ENCODE assay signal across 19 cellular contexts in the genomic region with DNA sequence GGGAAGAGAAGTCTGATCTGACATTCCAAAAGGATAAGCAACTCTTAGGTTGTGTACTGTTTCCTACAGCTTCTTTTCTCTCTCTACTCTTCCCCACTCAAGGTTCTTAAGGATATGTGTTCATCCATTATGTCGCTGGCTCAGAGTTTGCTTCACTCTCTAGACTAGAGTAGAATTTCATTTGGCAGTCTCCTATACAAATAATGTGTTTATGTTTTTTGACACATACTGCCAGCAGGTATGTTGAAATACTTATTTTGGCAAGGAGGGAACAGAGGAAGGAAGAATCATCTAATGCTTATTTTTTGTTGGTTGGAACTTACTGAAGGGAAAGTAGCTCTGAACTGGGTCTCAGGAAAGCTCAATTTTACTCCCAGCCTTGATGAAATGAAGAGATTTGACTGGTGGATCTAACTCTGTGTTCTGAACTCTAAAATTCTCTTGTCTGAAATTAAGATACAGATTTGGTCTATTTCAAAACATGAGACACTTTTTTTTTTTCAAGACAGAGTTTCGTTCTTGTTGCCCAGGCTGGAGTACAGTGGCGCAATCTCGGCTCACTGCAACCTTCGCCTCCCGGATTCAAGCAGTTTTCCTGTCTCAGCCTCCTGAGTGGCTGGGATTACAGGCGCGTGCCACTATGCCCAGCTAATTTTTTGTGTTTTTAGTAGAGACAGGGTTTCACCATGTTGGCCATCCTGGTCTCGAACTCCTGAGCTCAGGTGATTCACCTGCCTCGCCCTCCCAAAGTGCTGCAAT. TPM values are rescaled to one million over a fixed set of nuclear protein-coding genes. Genes with fewer than 3 reads are reported as not detected.
DNase-seq lines count a peak whose midpoint lies in the region; ATAC-seq and TF ChIP-seq lines count a peak whose summit lies in the region.
"Had no signal": no experiment of that assay in that cellular context is flagged by ENCODE, and none has a peak within 500 bp of the region (broad histone marks: within the 10 kb centered on the region; RNA-seq: fewer than 3 reads in every experiment).

No MANE protein-coding gene starts in this region.

- H3K4me1 ChIP-seq in RWPE2 (ENCODE audit: insufficient read depth, poor library complexity, severe bottlenecking) = no peaks in the 10 kb centered on the region

- peak; percentile 65 for DNase-seq in AG10803 (ENCODE audit: low read depth)
- no peak for DNase-seq in RWPE2 (ENCODE audit: low spot score)
- peak; percentile 86 for DNase-seq in fibroblast of mammary gland (ENCODE audit: low read depth)
- no peak for DNase-seq in omental fat pad (ENCODE audit: low spot score)
- DNase-seq in SKM-1 treated with dmso at 0.1 percent for 144 hours (lab: John Stamatoyannopoulos, UW; ENCODE audit: unreplicated experiment) = no peak
- DNase-seq in iPS-NIHi11 (ENCODE audit: low spot score) = no peak
- DNase-seq in stimulated activated CD4-positive, alpha-beta T cell treated with anti-CD3 and anti-CD28 coated beads, Interleukin-4, amount 100 ng/mL, for 1 hour = no peak
- DNase-seq: ACHN; activated CD4-positive, alpha-beta T cell treated with anti-CD3 and anti-CD28 coated beads for 1 hour; amygdala; CD8-positive, alpha-beta memory T cell; DND-41; heart right ventricle; MM.1S; NCI-H1694; NCI-H345; retina; SIG-M5 had no signal

- no peak overlapping the region for H3K4me3 ChIP-seq in AG10803 (ENCODE audit: low read length)
- no peak overlapping the region for H3K4me3 ChIP-seq in RWPE2 (ENCODE audit: severe bottlenecking)
- H3K4me3 ChIP-seq in fibroblast of mammary gland (ENCODE audit: control insufficient read depth, low read depth, low read length) = no peak overlapping the region
- H3K4me3 ChIP-seq: heart right ventricle had no signal

- ATAC-seq in RWPE2 (ENCODE audit: low read depth) (peak; percentile 19; the same call in 1 of the 3 replicates), omental fat pad (ENCODE audit: low FRiP score) (peak; percentile 75), HG03565 (IDR thresholded peaks at IDR 0.05; ENCODE audit: unreplicated experiment) (no peak)
- ATAC-seq: heart right ventricle had no signal

- no peaks in the 10 kb centered on the region for H3K9me3 ChIP-seq in RWPE2 (ENCODE audit: severe bottlenecking)
- H3K9me3 ChIP-seq: heart right ventricle had no signal

- H3K27ac ChIP-seq in RWPE2 (ENCODE audit: poor library complexity, severe bottlenecking) = no peak overlapping the region
- H3K27ac ChIP-seq: heart right ventricle had no signal

- TF ChIP-seq CTCF in AG10803 (conservative IDR thresholded peaks at IDR 0.05; ENCODE audit: low read length) = no peak
- TF ChIP-seq CTCF in RWPE2 (IDR thresholded peaks at IDR 0.05; ENCODE audit: poor library complexity, severe bottlenecking) = no peak
- no peak for TF ChIP-seq CTCF in fibroblast of mammary gland (conservative IDR thresholded peaks at IDR 0.05; ENCODE audit: control insufficient read depth, insufficient read depth, low read depth, low read length)
- no peak for TF ChIP-seq CTCF in omental fat pad (IDR thresholded peaks at IDR 0.05)

- no peaks in the 10 kb centered on the region for H3K27me3 ChIP-seq in RWPE2 (ENCODE audit: insufficient read depth, poor library complexity, severe bottlenecking)
- H3K27me3 ChIP-seq: heart right ventricle had no signal

- H3K36me3 ChIP-seq in RWPE2 (ENCODE audit: low read depth) = peaks cover 80% of the 10 kb centered on the region

RNA-seq across cellular contexts. Expression of gene EMC3, which starts 7.6 kb away (rescaled TPM):
- total RNA-seq in omental fat pad = 100 to 1,000 TPM in 1 of 4 donors, 10 to 100 TPM in 3; 50.8 to 116 (median 71.5) TPM

RNA-seq across cellular contexts. Expression of gene FANCD2, which starts 32.0 kb away (rescaled TPM):
- total RNA-seq in omental fat pad = 1 to 10 TPM; 1.7 to 3.5 (median 3.3) TPM

RNA-seq across cellular contexts. Expression of gene PRRT3, which starts 42.1 kb away (rescaled TPM):
- total RNA-seq in omental fat pad = 1 to 10 TPM; 1.1 to 2.8 (median 1.3) TPM

Comparison
In these comparisons a context has a peak if more than half of its experiments do, and no peak if none do; other contexts are left out.
1. DNase-seq: peak in AG10803 (single experiment) and fibroblast of mammary gland (single experiment); none in RWPE2 (single experiment), omental fat pad (single experiment), SKM-1 treated with dmso at 0.1 percent for 144 hours (single experiment), iPS-NIHi11 (single experiment) and stimulated activated CD4-positive, alpha-beta T cell treated with anti-CD3 and anti-CD28 coated beads, Interleukin-4, amount 100 ng/mL, for 1 hour (single experiment).